27 cellular contexts compared by ENCODE assay signal in genomic region chr6:133359760-133360159, GRCh38.
"Had no signal": no experiment of that assay in that cellular context is flagged by ENCODE, and none has a peak within 500 bp of the region (broad histone marks: within the 10 kb centered on the region; RNA-seq: fewer than 3 reads in every experiment).

No MANE protein-coding gene starts in this region.

- H3K27me3 Mint-ChIP-seq: effector memory CD8-positive, alpha-beta T cell; stimulated activated naive CD8-positive, alpha-beta T cell treated with anti-CD3 and anti-CD28 coated beads, Interleukin-15, amount 100 ng/mL, for 72 hours had no signal

- H3K36me3 Mint-ChIP-seq: memory B cell; naive thymus-derived CD8-positive, alpha-beta T cell had no signal

- H3K4me3 ChIP-seq: cardiac muscle cell, coronary artery, esophagus squamous epithelium, hepatocyte, left lung, lower lobe of right lung, ovary, skin epidermis, suprapubic skin, transverse colon, upper lobe of right lung, uterus had no signal

- DNase-seq: effector memory CD8-positive, alpha-beta T cell; erythroblast; esophagus squamous epithelium; foreskin melanocyte; kidney; left lung; lower lobe of right lung; naive thymus-derived CD8-positive, alpha-beta T cell; occipital lobe; ovary; posterior cingulate gyrus; retina; stimulated activated CD4-positive, alpha-beta T cell treated with anti-CD3 and anti-CD28 coated beads, Interleukin-15, amount 100 ng/mL, for 24 hours; stimulated activated CD4-positive, alpha-beta T cell treated with anti-CD3 and anti-CD28 coated beads, Interleukin-4, amount 100 ng/mL, for 1 hour; stimulated activated CD8-positive, alpha-beta memory T cell treated with anti-CD3 and anti-CD28 coated beads, Interleukin-4, amount 100 ng/mL, for 48 hours; stimulated activated naive CD4-positive, alpha-beta T cell; stimulated activated naive CD8-positive, alpha-beta T cell treated with anti-CD3 and anti-CD28 coated beads, Interleukin-15, amount 100 ng/mL, for 72 hours; transverse colon; upper lobe of right lung; uterus had no signal

- H3K9me3 Mint-ChIP-seq: stimulated activated naive CD8-positive, alpha-beta T cell treated with anti-CD3 and anti-CD28 coated beads, Interleukin-15, amount 100 ng/mL, for 72 hours had no signal

- H3K4me1 Mint-ChIP-seq: memory B cell; naive thymus-derived CD8-positive, alpha-beta T cell; stimulated activated naive CD8-positive, alpha-beta T cell treated with anti-CD3 and anti-CD28 coated beads, Interleukin-15, amount 100 ng/mL, for 72 hours had no signal

- H3K36me3 ChIP-seq: cardiac muscle cell, esophagus squamous epithelium, left lung, lower lobe of right lung, ovary, suprapubic skin, transverse colon, upper lobe of right lung, uterus had no signal

- H3K27ac ChIP-seq: cardiac muscle cell, coronary artery, esophagus squamous epithelium, hepatocyte, left lung, lower lobe of right lung, ovary, skin epidermis, suprapubic skin, transverse colon, upper lobe of right lung, uterus had no signal

- H3K27ac Mint-ChIP-seq: effector memory CD8-positive, alpha-beta T cell; memory B cell; naive thymus-derived CD8-positive, alpha-beta T cell; stimulated activated naive CD8-positive, alpha-beta T cell treated with anti-CD3 and anti-CD28 coated beads, Interleukin-15, amount 100 ng/mL, for 72 hours had no signal

- H3K9me3 ChIP-seq: esophagus squamous epithelium, lower lobe of right lung, ovary, suprapubic skin, transverse colon, upper lobe of right lung, uterus had no signal

- H3K27me3 ChIP-seq: cardiac muscle cell, esophagus squamous epithelium, hepatocyte, left lung, ovary, suprapubic skin, transverse colon, upper lobe of right lung, uterus had no signal

- H3K4me1 ChIP-seq: esophagus squamous epithelium, left lung, lower lobe of right lung, suprapubic skin, transverse colon, upper lobe of right lung, uterus had no signal

- H3K4me3 Mint-ChIP-seq: effector memory CD8-positive, alpha-beta T cell; memory B cell; naive thymus-derived CD8-positive, alpha-beta T cell; stimulated activated naive CD8-positive, alpha-beta T cell treated with anti-CD3 and anti-CD28 coated beads, Interleukin-15, amount 100 ng/mL, for 72 hours had no signal

- ATAC-seq: effector memory CD8-positive, alpha-beta T cell; left lung; lower lobe of right lung; naive thymus-derived CD8-positive, alpha-beta T cell; sciatic nerve; stimulated activated naive CD8-positive, alpha-beta T cell treated with anti-CD3 and anti-CD28 coated beads, Interleukin-15, amount 100 ng/mL, for 72 hours; upper lobe of right lung had no signal
